ENCODE assay signal across 11 cellular contexts in the genomic region with DNA sequence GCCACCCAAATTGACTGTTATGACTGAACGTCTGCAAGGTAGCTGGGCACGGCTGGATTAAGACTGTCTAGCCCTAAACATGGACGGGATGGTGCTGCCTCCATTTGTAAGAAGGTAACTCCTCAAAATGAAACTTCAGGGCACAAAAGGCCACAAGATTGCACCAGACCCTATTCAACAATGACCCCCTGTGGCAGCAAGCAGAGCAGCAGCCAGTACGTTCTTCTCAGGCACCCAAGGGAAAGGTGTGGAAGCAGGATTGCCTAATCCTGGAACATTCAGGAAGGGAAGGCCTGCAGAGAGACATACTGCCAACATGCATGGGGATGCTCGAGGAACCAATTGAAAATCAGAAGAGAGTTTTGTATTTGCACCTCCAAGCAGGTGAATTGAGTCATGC. TPM values are rescaled to one million over a fixed set of nuclear protein-coding genes. Genes with fewer than 3 reads are reported as not detected.
DNase-seq lines count a peak whose midpoint lies in the region; ATAC-seq and TF ChIP-seq lines count a peak whose summit lies in the region.
"Had no signal": no experiment of that assay in that cellular context is flagged by ENCODE, and none has a peak within 500 bp of the region (broad histone marks: within the 10 kb centered on the region; RNA-seq: fewer than 3 reads in every experiment).

No MANE protein-coding gene starts in this region.

- no peaks in the 10 kb centered on the region for H3K79me1 ChIP-seq in H9 (ENCODE audit: insufficient read depth, low read depth, low read length, poor library complexity, severe bottlenecking)

- H3F3A ChIP-seq in DOHH2 (ENCODE audit: control insufficient read depth, insufficient read depth): peaks cover 31% of the 10 kb centered on the region

- DNase-seq in H9 (peak; percentile 48), RWPE2 (ENCODE audit: low spot score) (no peak), iris pigment epithelial cell (ENCODE audit: low read depth) (peak; percentile 9), NOMO-1 treated with dmso at 0.1 percent for 144 hours (lab: John Stamatoyannopoulos, UW; ENCODE audit: unreplicated experiment) (no peak), NCI-H2081 (lab: John Stamatoyannopoulos, UW) (no peak)
- DNase-seq in activated naive CD4-positive, alpha-beta T cell treated with anti-CD3 and anti-CD28 coated beads, Interleukin-2, amount 50 U/mL, for 16 hours: no peak
- DNase-seq: activated CD4-positive, alpha-beta T cell treated with anti-CD3 and anti-CD28 coated beads for 1 hour; NCI-H1436 treated with DMSO at 0.1 percent for 48 hours; retina had no signal

- peak overlapping the region; percentile 99; the same call in 1 of the 2 replicates for H3K27ac ChIP-seq in DOHH2 (ENCODE audit: low read depth, low read length)
- no peak overlapping the region for H3K27ac ChIP-seq in H9 (ENCODE audit: insufficient read length, low read depth, low read length)
- no peak overlapping the region for H3K27ac ChIP-seq in RWPE2 (ENCODE audit: poor library complexity, severe bottlenecking)

- H3K4me1 ChIP-seq in DOHH2 (ENCODE audit: control insufficient read depth, low read length) (peaks cover 55% of the 10 kb centered on the region), H9 (ENCODE audit: insufficient read depth, low read length) (no peaks in the 10 kb centered on the region), RWPE2 (ENCODE audit: insufficient read depth, poor library complexity, severe bottlenecking) (no peaks in the 10 kb centered on the region)

- H2BK120ac ChIP-seq in H9 (ENCODE audit: low read depth, low read length, poor library complexity, severe bottlenecking): no peak overlapping the region

- no peak overlapping the region for H2BK15ac ChIP-seq in H9 (ENCODE audit: low read depth, low read length)

- H4K91ac ChIP-seq in H9 (ENCODE audit: insufficient read length, low read depth, low read length): no peak overlapping the region

- H3K23me2 ChIP-seq in H9 (ENCODE audit: insufficient read length, low read depth, low read length, poor library complexity, severe bottlenecking): no peaks in the 10 kb centered on the region

- no peak overlapping the region for H2BK12ac ChIP-seq in H9 (ENCODE audit: insufficient read length, low read depth, low read length)

- H3K9me3 Mint-ChIP-seq in H9: peaks cover 0 to 4% of the 10 kb centered on the region in 2 experiments; a peak in 1 of 5 replicates

- no peaks in the 10 kb centered on the region; a peak in 1 of 7 replicates for H3K36me3 Mint-ChIP-seq in H9 (ENCODE audit: insufficient read depth in 1 of 3, low read depth in 3 of 3)

- H2BK5ac ChIP-seq in H9 (ENCODE audit: insufficient read length, low read length): no peak overlapping the region

- peaks cover 6% of the 10 kb centered on the region; the same call in 1 of the 2 replicates for H3K79me2 ChIP-seq in DOHH2 (ENCODE audit: control insufficient read depth, low read length)
- H3K79me2 ChIP-seq in H9 (ENCODE audit: insufficient read depth, low read length): no peaks in the 10 kb centered on the region

- no peak overlapping the region for H2AK5ac ChIP-seq in H9 (ENCODE audit: insufficient read length, low read length)

- no peak overlapping the region for H3K18ac ChIP-seq in H9 (ENCODE audit: insufficient read length, low read depth, low read length)

- no peaks in the 10 kb centered on the region for H3K9me3 ChIP-seq in DOHH2 (ENCODE audit: control insufficient read depth, insufficient read depth, low read length)
- H3K9me3 ChIP-seq in H9 (ENCODE audit: control insufficient read depth, low read depth, low read length): no peaks in the 10 kb centered on the region
- H3K9me3 ChIP-seq in RWPE2 (ENCODE audit: severe bottlenecking): no peaks in the 10 kb centered on the region

- H3K4ac ChIP-seq in H9 (ENCODE audit: low read depth, low read length): no peak overlapping the region

- no peak overlapping the region for H3K9ac ChIP-seq in H9 (ENCODE audit: extremely low read depth, insufficient read length, low read length)

- H3K14ac ChIP-seq in H9 (ENCODE audit: insufficient read depth, low read length): no peak overlapping the region

- H3K36me3 ChIP-seq in DOHH2 (ENCODE audit: control insufficient read depth, low read length) (0 out of 2 replicates have a peak, but pooled peaks cover 4% of the 10 kb centered on the region), RWPE2 (ENCODE audit: low read depth) (no peaks in the 10 kb centered on the region)

- no peaks in the 10 kb centered on the region for H3K27me3 ChIP-seq in DOHH2 (ENCODE audit: control insufficient read depth, low read length)
- H3K27me3 ChIP-seq in H9 (ENCODE audit: insufficient read depth, low read length): peaks cover 7% of the 10 kb centered on the region; the same call in 1 of the 2 replicates
- no peaks in the 10 kb centered on the region for H3K27me3 ChIP-seq in RWPE2 (ENCODE audit: insufficient read depth, poor library complexity, severe bottlenecking)

- H3K27me3 Mint-ChIP-seq in H9 (ENCODE audit: low read depth): peaks cover 46% of the 10 kb centered on the region

- no peak overlapping the region for H2AFZ ChIP-seq in H9 (ENCODE audit: low read length)

- H3K27ac Mint-ChIP-seq in H9: peak overlapping the region in 1 of 3 experiments; percentile 90; a peak in 1 of 7 replicates

- H3K4me3 ChIP-seq in DOHH2 (ENCODE audit: low read length) (peak overlapping the region; percentile 74), RWPE2 (ENCODE audit: severe bottlenecking) (no peak overlapping the region)

- H3K56ac ChIP-seq in H9 (ENCODE audit: insufficient read length, low read depth, low read length): no peak overlapping the region

- H4K20me1 ChIP-seq in DOHH2 (ENCODE audit: control insufficient read depth, insufficient read depth, low read depth, low read length) (no peaks in the 10 kb centered on the region), H9 (ENCODE audit: control insufficient read depth, insufficient read depth, insufficient read length) (no peaks in the 10 kb centered on the region)

- no CpG with 5 or more reads among the region's 5 CpGs for WGBS in H9 (ENCODE audit: extremely low coverage, insufficient read length, low lambda C conversion rate)

- no peaks in the 10 kb centered on the region for H3K9me2 ChIP-seq in DOHH2 (replicated peaks; ENCODE audit: control insufficient read depth, low read length)

- no peak for ATAC-seq in RWPE2 (ENCODE audit: low read depth)
- ATAC-seq in GM19452 (IDR thresholded peaks at IDR 0.05; ENCODE audit: unreplicated experiment): no peak

- H3K4me1 Mint-ChIP-seq in H9: peaks cover 5 to 7% of the 10 kb centered on the region in 2 experiments; a peak in 3 of 4 replicates

- TF ChIP-seq CTCF in DOHH2 (IDR thresholded peaks at IDR 0.05; ENCODE audit: low read depth, low read length, poor library complexity, severe bottlenecking): peak; percentile 75
- TF ChIP-seq CTCF in H9 (conservative IDR thresholded peaks at IDR 0.05): peak; percentile 65
- TF ChIP-seq CTCF in RWPE2 (IDR thresholded peaks at IDR 0.05; ENCODE audit: poor library complexity, severe bottlenecking): peak; percentile 25

- no peak overlapping the region for H4K8ac ChIP-seq in H9 (replicated peaks; ENCODE audit: insufficient read length, low read depth, low read length)

- H3K4me3 Mint-ChIP-seq in H9: no peak overlapping the region

- H3K23ac ChIP-seq in H9 (ENCODE audit: insufficient read length, low read depth, low read length): no peak overlapping the region

- H4K5ac ChIP-seq in H9 (ENCODE audit: insufficient read length, low read depth, low read length): no peak overlapping the region

- H2BK20ac ChIP-seq in H9 (ENCODE audit: low read depth, low read length, poor library complexity, severe bottlenecking): no peak overlapping the region

- H3K4me2 ChIP-seq in DOHH2 (ENCODE audit: low read length) (peak overlapping the region; percentile 91), H9 (ENCODE audit: insufficient read depth, insufficient read length, low read length) (no peak overlapping the region)

- no peak overlapping the region for H3T11ph ChIP-seq in H9 (ENCODE audit: low read length)

RNA-seq across cellular contexts. Expression of a gene that starts 4.5 kb away (rescaled TPM):
- not detected in 2 replicates for total RNA-seq in H9 (2021)

RNA-seq across cellular contexts. Expression of a gene that starts 6.5 kb away (rescaled TPM):
- total RNA-seq in H9 (2021): not detected in 2 replicates

RNA-seq across cellular contexts. Expression of a gene that starts 14.3 kb away (rescaled TPM):
- total RNA-seq in H9 (2021): 6.5 and 6.8 TPM in 2 replicates

RNA-seq across cellular contexts. Expression of a gene that starts 30.4 kb away (rescaled TPM):
- not detected in 2 replicates for total RNA-seq in H9 (2021)

RNA-seq across cellular contexts. Expression of a gene that starts 37.3 kb away (rescaled TPM):
- total RNA-seq in H9 (2021): 152 and 154 TPM in 2 replicates

Comparison
In these comparisons a context has a peak if more than half of its experiments do, and no peak if none do; other contexts are left out.
1. CTCF ChIP-seq: peak in every context shown above with its lines; median percentile 75 in DOHH2; 65 in H9; 25 in RWPE2.
2. DNase-seq: peak in H9 (single experiment) and iris pigment epithelial cell (single experiment); none in RWPE2 (single experiment), NOMO-1 treated with dmso at 0.1 percent for 144 hours (single experiment), NCI-H2081 (0 of 2) and activated naive CD4-positive, alpha-beta T cell treated with anti-CD3 and anti-CD28 coated beads, Interleukin-2, amount 50 U/mL, for 16 hours (single experiment).